Comparison of ENCODE assay signal across 11 cellular contexts in the genomic region with DNA sequence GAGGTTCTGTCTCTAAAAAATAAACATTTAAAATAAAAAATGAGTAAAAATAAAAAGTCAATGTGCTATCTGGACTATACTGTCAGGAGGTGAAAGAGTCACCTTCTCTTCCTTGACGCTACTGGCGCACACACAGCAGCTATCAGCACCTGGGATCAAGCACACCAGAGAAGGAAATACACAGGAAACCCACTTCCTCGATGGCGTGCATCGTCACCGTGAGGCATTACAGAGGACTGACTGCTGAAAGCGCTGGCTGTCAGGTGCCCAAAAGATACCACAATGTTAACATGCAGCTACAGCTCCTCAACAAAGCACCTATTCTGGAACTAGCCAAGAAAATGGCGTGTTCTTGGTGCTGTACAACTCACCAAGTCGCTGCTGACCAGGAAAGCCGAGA. TPM values are rescaled to one million over a fixed set of nuclear protein-coding genes. Genes with fewer than 3 reads are reported as not detected.
DNase-seq lines count a peak whose midpoint lies in the region; ATAC-seq and TF ChIP-seq lines count a peak whose summit lies in the region.
"Had no signal": no experiment of that assay in that cellular context is flagged by ENCODE, and none has a peak within 500 bp of the region (broad histone marks: within the 10 kb centered on the region; RNA-seq: fewer than 3 reads in every experiment).

No MANE protein-coding gene starts in this region.

- H3K9me3 Mint-ChIP-seq in activated naive CD8-positive, alpha-beta T cell (ENCODE audit: low read depth): no peaks in the 10 kb centered on the region

- TF ChIP-seq POLR2A in prostate gland (IDR thresholded peaks at IDR 0.05): no peak

- 0 out of 2 replicates have a peak, but pooled peaks cover 4% of the 10 kb centered on the region for H4K20me1 ChIP-seq in BLaER1

- intact Hi-C loops in prostate gland (cut with DNase I): no loop called here

- H3K4me3 ChIP-seq in BLaER1 (no peak overlapping the region), prostate gland (no peak overlapping the region)

- no peak for TF ChIP-seq CTCF in prostate gland (IDR thresholded peaks at IDR 0.05)

- H3K4me1 ChIP-seq in BLaER1 (peaks cover 24% of the 10 kb centered on the region), prostate gland (replicated peaks) (peaks cover 13% of the 10 kb centered on the region)

- H3K27ac Mint-ChIP-seq in activated naive CD8-positive, alpha-beta T cell: peak overlapping the region; percentile 93

- 87% methylated on average over 10 of the region's 10 CpGs for WGBS in prostate gland

- peaks cover 16% of the 10 kb centered on the region for H3K36me3 Mint-ChIP-seq in activated naive CD8-positive, alpha-beta T cell

- H3K27me3 ChIP-seq in BLaER1 (no peaks in the 10 kb centered on the region), prostate gland (replicated peaks; ENCODE audit: insufficient read depth) (no peaks in the 10 kb centered on the region)

- peaks cover 36% of the 10 kb centered on the region for H3K4me1 Mint-ChIP-seq in activated naive CD8-positive, alpha-beta T cell (ENCODE audit: low read depth)

- peak overlapping the region; percentile 38; the same call in 1 of the 2 replicates for H3K9ac ChIP-seq in BLaER1

- H3K27ac ChIP-seq in BLaER1 (peak overlapping the region; percentile 16; the same call in 1 of the 2 replicates), prostate gland (peak overlapping the region; percentile 12 to 85), caudate nucleus (ENCODE audit: low read depth, low read length) (no peak overlapping the region)

- no peak for DNase-seq in prostate gland (ENCODE audit: low spot score)
- no peak for DNase-seq in NCI-H1930 (lab: John Stamatoyannopoulos, UW)
- DNase-seq in caudate nucleus (lab: John Stamatoyannopoulos, UW): no peak
- DNase-seq in anterior cingulate cortex (lab: John Stamatoyannopoulos, UW): no peak
- DNase-seq: AML-193, NCI-H226, retina had no signal

- H3K4me3 Mint-ChIP-seq in activated naive CD8-positive, alpha-beta T cell: peak overlapping the region; percentile 82

- ATAC-seq in activated CD4-positive, CD25-positive, alpha-beta regulatory T cell treated with anti-CD3 and anti-CD28 coated beads, Interleukin-2, amount 50 U/mL, for 24 hours: peak; percentile 97
- no peak for ATAC-seq in GM21825 (IDR thresholded peaks at IDR 0.05; ENCODE audit: unreplicated experiment)

- H3K9me3 ChIP-seq in BLaER1 (peaks cover 3% of the 10 kb centered on the region; the same call in 1 of the 2 replicates), prostate gland (no peaks in the 10 kb centered on the region)

- H3K27me3 Mint-ChIP-seq in activated naive CD8-positive, alpha-beta T cell: no peaks in the 10 kb centered on the region

- H3K36me3 ChIP-seq in BLaER1: peaks cover 93% of the 10 kb centered on the region
- H3K36me3 ChIP-seq in prostate gland: peaks cover 0 to 18% of the 10 kb centered on the region in 2 donors

- H3K4me2 ChIP-seq in BLaER1: peak overlapping the region; percentile 57

RNA-seq across cellular contexts. Expression of a gene that starts 6.1 kb away (rescaled TPM):
- total RNA-seq in prostate gland: 10 to 100 TPM; 42.0 to 69.1 TPM

RNA-seq across cellular contexts. Expression of a gene that starts 23.9 kb away (rescaled TPM):
- total RNA-seq in prostate gland: 10 to 100 TPM; 20.9 to 32.7 TPM
